10 cellular contexts compared by ENCODE assay signal in the genomic region with DNA sequence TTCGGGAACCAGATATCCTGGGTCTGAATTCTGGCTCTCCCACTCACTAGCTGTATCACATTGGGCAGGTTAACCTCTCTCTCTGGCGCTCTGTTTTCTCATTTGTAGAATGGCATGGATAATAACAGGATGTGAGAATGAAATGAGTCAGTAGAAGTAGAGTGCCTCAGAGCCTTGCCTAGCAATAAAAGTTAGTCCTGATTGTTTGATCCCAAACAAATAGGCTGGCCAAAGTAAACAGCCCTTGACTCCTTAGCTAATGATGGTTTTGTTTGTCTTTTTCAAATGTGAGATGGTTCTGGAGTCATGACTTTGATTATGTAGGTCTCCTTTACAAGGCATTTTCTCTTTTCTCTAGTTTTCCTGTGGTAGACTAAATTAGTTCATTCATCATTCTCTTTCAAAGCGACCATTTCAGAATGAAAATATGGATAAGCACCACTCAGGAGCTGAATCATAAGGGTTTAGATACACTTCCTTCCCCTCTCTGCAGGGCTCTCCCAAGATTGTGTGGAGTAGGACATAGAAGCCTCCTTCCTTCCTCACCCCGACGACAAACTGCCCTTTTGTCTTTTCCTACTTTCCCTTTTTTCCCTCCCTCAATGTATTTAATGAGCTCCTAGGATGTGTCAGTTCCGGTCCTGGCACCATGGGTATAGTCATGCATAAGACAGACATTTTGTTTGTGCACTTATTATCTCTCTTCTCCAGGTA. TPM values are rescaled to one million over a fixed set of nuclear protein-coding genes. Genes with fewer than 3 reads are reported as not detected.
DNase-seq lines count a peak whose midpoint lies in the region; ATAC-seq, FAIRE-seq and TF ChIP-seq lines count a peak whose summit lies in the region.
"Had no signal": no experiment of that assay in that cellular context is flagged by ENCODE, and none has a peak within 500 bp of the region (broad histone marks: within the 10 kb centered on the region; RNA-seq: fewer than 3 reads in every experiment).

No MANE protein-coding gene starts in this region.

- no peaks in the 10 kb centered on the region for H3K79me2 ChIP-seq in endothelial cell of umbilical vein (ENCODE audit: control insufficient read depth, insufficient read depth, low read length)

- no peaks in the 10 kb centered on the region for H3K27me3 Mint-ChIP-seq in activated CD8-positive, alpha-beta memory T cell treated with anti-CD3 and anti-CD28 coated beads, Interleukin-2, amount 10 ng/mL, durations not matched to agents 7 days and 5 days
- no peaks in the 10 kb centered on the region for H3K27me3 Mint-ChIP-seq in stimulated activated memory B cell treated with anti-CD40 and anti-IgM and Interleukin-4, amounts not matched to agents 10 μg/mL and 1 μg/mL and 100 μg/mL, for 72 hours

- 52 to 64% methylated on average over 6 of the region's 6 CpGs for WGBS in transverse colon (ENCODE audit: low coverage in 1 of 2), 2 donors

- H3K9me1 ChIP-seq in endothelial cell of umbilical vein (replicated peaks; ENCODE audit: control insufficient read depth, extremely low read depth, insufficient read depth, low read length), result no peaks in the 10 kb centered on the region

- peak; percentile 96 for FAIRE-seq in endothelial cell of umbilical vein (lab: Jason Lieb, UNC)
- FAIRE-seq: colon had no signal

- TF ChIP-seq CTCF in endothelial cell of umbilical vein (IDR thresholded peaks at IDR 0.05; ENCODE audit: extremely low read depth in 1 of 2, insufficient read depth in 1 of 2, low read depth in 1 of 2, low read length in 2 of 2) (no peak), transverse colon (IDR thresholded peaks at IDR 0.05) (no peak)

- no peak for TF ChIP-seq EP300 in transverse colon (IDR thresholded peaks at IDR 0.05; ENCODE audit: low read depth)

- H3K27me3 ChIP-seq in endothelial cell of umbilical vein (ENCODE audit: control insufficient read depth in 2 of 2, insufficient read depth in 2 of 2, low read length in 2 of 2) (no peaks in the 10 kb centered on the region), transverse colon (no peaks in the 10 kb centered on the region)

- H3K9me3 ChIP-seq in endothelial cell of umbilical vein (replicated peaks; ENCODE audit: control insufficient read depth, insufficient read depth, low read length) (no peaks in the 10 kb centered on the region), transverse colon (no peaks in the 10 kb centered on the region)

- peaks cover 52% of the 10 kb centered on the region for H3K36me3 Mint-ChIP-seq in activated CD8-positive, alpha-beta memory T cell treated with anti-CD3 and anti-CD28 coated beads, Interleukin-2, amount 10 ng/mL, durations not matched to agents 7 days and 5 days
- peaks cover 82% of the 10 kb centered on the region for H3K36me3 Mint-ChIP-seq in stimulated activated memory B cell treated with anti-CD40 and anti-IgM and Interleukin-4, amounts not matched to agents 10 μg/mL and 1 μg/mL and 100 μg/mL, for 72 hours

- TF ChIP-seq POLR2A in endothelial cell of umbilical vein (IDR thresholded peaks at IDR 0.05; ENCODE audit: low read depth, low read length) (peak; percentile 56), transverse colon (IDR thresholded peaks at IDR 0.05) (no peak)

- peaks cover 32% of the 10 kb centered on the region for H3K4me1 ChIP-seq in endothelial cell of umbilical vein (ENCODE audit: control insufficient read depth, extremely low read depth, insufficient read depth, low read length)
- peaks cover 0 to 17% (median 7%) of the 10 kb centered on the region in 4 donors for H3K4me1 ChIP-seq in transverse colon

- H3K27ac ChIP-seq in endothelial cell of umbilical vein (ENCODE audit: insufficient read depth, low read depth, low read length), result peak overlapping the region; percentile 99
- no peak overlapping the region for H3K27ac ChIP-seq in transverse colon

- no peak overlapping the region for H3K4me3 Mint-ChIP-seq in activated CD8-positive, alpha-beta memory T cell treated with anti-CD3 and anti-CD28 coated beads, Interleukin-2, amount 10 ng/mL, durations not matched to agents 7 days and 5 days
- no peak overlapping the region for H3K4me3 Mint-ChIP-seq in stimulated activated memory B cell treated with anti-CD40 and anti-IgM and Interleukin-4, amounts not matched to agents 10 μg/mL and 1 μg/mL and 100 μg/mL, for 72 hours

- in situ Hi-C loops in transverse colon (cut with MboI; ENCODE audit: low pct_ligation_motif_present in 1 of 4, low pct_unique_long_range_greater_than_20kb in 1 of 4, low sequenced_read_pairs in 3 of 4), result no loop called here

- dilution Hi-C loops in endothelial cell of umbilical vein (cut with MboI; ENCODE audit: extremely low pct_ligation_motif_present, low sequenced_read_pairs), result no loop called here

- ATAC-seq in activated CD8-positive, alpha-beta memory T cell treated with anti-CD3 and anti-CD28 coated beads, Interleukin-2, amount 10 ng/mL, durations not matched to agents 7 days and 5 days, result no peak
- ATAC-seq in stimulated activated memory B cell treated with anti-CD40 and anti-IgM and Interleukin-4, amounts not matched to agents 10 μg/mL and 1 μg/mL and 100 μg/mL, for 72 hours, result no peak
- ATAC-seq in GM21447 (IDR thresholded peaks at IDR 0.05; ENCODE audit: unreplicated experiment), result no peak

- peaks cover 39% of the 10 kb centered on the region for H3K4me1 Mint-ChIP-seq in activated CD8-positive, alpha-beta memory T cell treated with anti-CD3 and anti-CD28 coated beads, Interleukin-2, amount 10 ng/mL, durations not matched to agents 7 days and 5 days
- H3K4me1 Mint-ChIP-seq in stimulated activated memory B cell treated with anti-CD40 and anti-IgM and Interleukin-4, amounts not matched to agents 10 μg/mL and 1 μg/mL and 100 μg/mL, for 72 hours, result peaks cover 70% of the 10 kb centered on the region

- peak overlapping the region; percentile 81 for H3K9ac ChIP-seq in endothelial cell of umbilical vein (replicated peaks; ENCODE audit: extremely low read depth, insufficient read depth, low read length)

- intact Hi-C loops in endothelial cell of umbilical vein (cut with micrococcal nuclease) (loop anchor here (1.0 kb wide), 8 partner anchors 14 to 345 kb away; a partner anchor contains a TSS), transverse colon (cut with DNase I; ENCODE audit: low total_unique reads) (no loop called here)

- H2AFZ ChIP-seq in endothelial cell of umbilical vein (ENCODE audit: low read depth, low read length), result peak overlapping the region; percentile 4

- H3K4me3 ChIP-seq in endothelial cell of umbilical vein (replicated peaks in 1 of 3; ENCODE audit: insufficient read depth in 1 of 3, low read depth in 1 of 3, low read length in 3 of 3), result peak overlapping the region in 1 of 3 experiments; percentile 40
- no peak overlapping the region for H3K4me3 ChIP-seq in transverse colon

- CTCF ChIA-PET in activated CD8-positive, alpha-beta memory T cell treated with anti-CD3 and anti-CD28 coated beads, Interleukin-2, amount 10 ng/mL, durations not matched to agents 7 days and 5 days (lab: Charles Lee), result interaction anchor here (0.5 to 3.7 kb wide), 5 partner anchors 14 to 148 kb away, joined by 3 to 20 read pairs (median 4); no protein-coding TSS in a partner anchor
- CTCF ChIA-PET in endothelial cell of umbilical vein (lab: Charles Lee), result interaction anchor here (0.6 to 4.5 kb wide), 17 partner anchors 11 to 150 kb away, joined by 3 to 41 read pairs (median 4); a partner anchor contains a TSS

- H3K9me3 Mint-ChIP-seq in activated CD8-positive, alpha-beta memory T cell treated with anti-CD3 and anti-CD28 coated beads, Interleukin-2, amount 10 ng/mL, durations not matched to agents 7 days and 5 days (ENCODE audit: low read depth), result no peaks in the 10 kb centered on the region
- H3K9me3 Mint-ChIP-seq in stimulated activated memory B cell treated with anti-CD40 and anti-IgM and Interleukin-4, amounts not matched to agents 10 μg/mL and 1 μg/mL and 100 μg/mL, for 72 hours, result no peaks in the 10 kb centered on the region

- no peak for DNase-seq in activated CD8-positive, alpha-beta memory T cell treated with anti-CD3 and anti-CD28 coated beads, Interleukin-2, amount 10 ng/mL, durations not matched to agents 7 days and 5 days
- DNase-seq in activated CD8-positive, alpha-beta memory T cell treated with anti-CD3 and anti-CD28 coated beads for 24 hours, result no peak
- DNase-seq in endothelial cell of umbilical vein (ENCODE audit: low read depth, low spot score) (peak; percentile 94), DMS114 treated with DMSO at 0.1 percent for 48 hours (lab: John Stamatoyannopoulos, UW; ENCODE audit: unreplicated experiment) (no peak), transverse colon (no peak)
- DNase-seq: KBM-7 had no signal

- peak overlapping the region; percentile 92 for H3K4me2 ChIP-seq in endothelial cell of umbilical vein (ENCODE audit: insufficient read depth, low read length)

- no peaks in the 10 kb centered on the region for H4K20me1 ChIP-seq in endothelial cell of umbilical vein (replicated peaks; ENCODE audit: control insufficient read depth, extremely low read depth, insufficient read depth, low read length)

- POLR2A ChIA-PET in endothelial cell of umbilical vein (lab: Charles Lee), result interaction anchor here (0.8 to 1.0 kb wide), 4 partner anchors 22 to 150 kb away, joined by 3 read pairs; no protein-coding TSS in a partner anchor

- BruUV-seq in endothelial cell of umbilical vein (replicated peaks; lab: Mats Ljungman, UMichigan), result TSS peak; percentile 77

- H3K36me3 ChIP-seq in endothelial cell of umbilical vein (ENCODE audit: control insufficient read depth in 2 of 2, extremely low read depth in 1 of 2, insufficient read depth in 2 of 2, low read length in 2 of 2), result no peaks in the 10 kb centered on the region
- peaks cover 0 to 11% (median 0%) of the 10 kb centered on the region in 4 donors for H3K36me3 ChIP-seq in transverse colon

- H3K27ac Mint-ChIP-seq in activated CD8-positive, alpha-beta memory T cell treated with anti-CD3 and anti-CD28 coated beads, Interleukin-2, amount 10 ng/mL, durations not matched to agents 7 days and 5 days, result peak overlapping the region; percentile 15
- H3K27ac Mint-ChIP-seq in stimulated activated memory B cell treated with anti-CD40 and anti-IgM and Interleukin-4, amounts not matched to agents 10 μg/mL and 1 μg/mL and 100 μg/mL, for 72 hours, result peak overlapping the region; percentile 36

RNA-seq across cellular contexts. Expression of a gene that starts 23.1 kb away (rescaled TPM):
- 10 to 100 TPM; 54.8 to 64.3 TPM for total RNA-seq in activated CD8-positive, alpha-beta memory T cell treated with anti-CD3 and anti-CD28 coated beads, Interleukin-2, amount 10 ng/mL, durations not matched to agents 7 days and 5 days
- not detected for polyA plus RNA-seq in PFSK-1 (2012; ENCODE audit: insufficient read length, low read depth)
- total RNA-seq in endothelial cell of umbilical vein (10.9 and 21.5 TPM in 2 replicates), transverse colon (10 to 100 TPM; 17.5 to 35.5 (median 21.2) TPM)
- polyA plus RNA-seq in endothelial cell of umbilical vein, result 7.3 and 8.3 TPM in 2 replicates
- 5.6 and 7.0 TPM in 2 replicates for polyA plus RNA-seq in endothelial cell of umbilical vein (2011; cell fraction: cytosol; rRNA removed)
- polyA plus RNA-seq in endothelial cell of umbilical vein (2011; cell fraction: nucleus; rRNA removed), result 8.4 and 8.5 TPM in 2 replicates
- polyA plus RNA-seq in endothelial cell of umbilical vein (2012), result 5.3 and 6.5 TPM in 2 replicates
- 12.0 and 15.3 TPM in 2 replicates for polyA minus RNA-seq in endothelial cell of umbilical vein
- polyA minus RNA-seq in endothelial cell of umbilical vein (2011; cell fraction: cytosol; rRNA and poly(A)+ RNA removed), result 8.2 TPM
- polyA minus RNA-seq in endothelial cell of umbilical vein (2011; cell fraction: nucleus; rRNA and poly(A)+ RNA removed), result 7.4 and 8.8 TPM in 2 replicates
